ENCODE assay signal across 10 cellular contexts in the genomic region with DNA sequence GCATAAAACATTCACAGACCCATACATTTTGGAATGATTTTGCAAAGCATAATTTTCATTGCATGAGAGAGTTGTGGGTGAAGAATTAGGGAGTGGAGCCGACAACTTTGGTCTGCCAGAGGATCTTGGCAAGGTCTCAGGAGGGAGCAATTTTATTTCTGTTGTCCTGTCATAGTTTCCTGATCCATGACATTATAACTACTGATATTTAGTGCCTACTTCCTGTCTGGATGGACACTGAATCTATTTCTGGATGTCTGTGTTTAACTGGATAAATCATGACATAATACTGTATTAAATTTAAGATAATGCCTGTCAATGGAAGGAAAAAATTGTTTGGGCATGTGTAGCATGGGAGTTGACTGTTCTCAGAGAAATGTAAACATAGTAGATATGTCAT. TPM values are rescaled to one million over a fixed set of nuclear protein-coding genes. Genes with fewer than 3 reads are reported as not detected.
A peak's percentile ranks its signal among the peaks of the same experiment; 100 is the strongest.
DNase-seq lines count a peak whose midpoint lies in the region; ATAC-seq, FAIRE-seq and TF ChIP-seq lines count a peak whose summit lies in the region.
"Had no signal": no experiment of that assay in that cellular context is flagged by ENCODE, and none has a peak within 500 bp of the region (broad histone marks: within the 10 kb centered on the region; RNA-seq: fewer than 3 reads in every experiment).

No MANE protein-coding gene starts in this region.

- intact Hi-C loops in activated T-helper 1 cell treated with anti-CD3 and anti-CD28 coated beads, Interleukin-12 subunit alpha, Interleukin-12 subunit beta, Interleukin-2, Interleukin-4 antibody, amounts not matched to agents 30 ng/mL and 10 ng/mL and 1 ng/mL, durations not matched to agents 14 hours and 24 hours and 36 hours (cut with micrococcal nuclease) = loop anchor here (5.0 kb wide), 2 partner anchors 37 to 433 kb away; partner anchors contain the start of gene ITPRID2
- intact Hi-C loops in left cardiac atrium (cut with DNase I) = loop anchor here in 1 of 2 donors (10.0 kb wide), 3 partner anchors 355 to 1335 kb away; no protein-coding TSS in a partner anchor

- no peak overlapping the region for H2BK5ac ChIP-seq in mesenchymal stem cell (ENCODE audit: low read depth, low read length, poor library complexity, severe bottlenecking)

- no peaks in the 10 kb centered on the region for H3K9me3 Mint-ChIP-seq in activated T-helper 1 cell treated with anti-CD3 and anti-CD28 coated beads, Interleukin-12 subunit alpha, Interleukin-12 subunit beta, Interleukin-2, Interleukin-4 antibody, amounts not matched to agents 30 ng/mL and 10 ng/mL and 1 ng/mL, durations not matched to agents 14 hours and 24 hours and 36 hours

- no peaks in the 10 kb centered on the region for H3K27me3 Mint-ChIP-seq in activated T-helper 1 cell treated with anti-CD3 and anti-CD28 coated beads, Interleukin-12 subunit alpha, Interleukin-12 subunit beta, Interleukin-2, Interleukin-4 antibody, amounts not matched to agents 30 ng/mL and 10 ng/mL and 1 ng/mL, durations not matched to agents 14 hours and 24 hours and 36 hours (ENCODE audit: insufficient read depth)

- H3K4me3 ChIP-seq in AG10803 (ENCODE audit: low read length) (peak overlapping the region; percentile 76), mesenchymal stem cell (ENCODE audit: insufficient read depth in 1 of 2, low read depth in 1 of 2, low read length in 2 of 2) (peak overlapping the region in 1 of 2 experiments; percentile 91)

- no peak overlapping the region for H2AK5ac ChIP-seq in mesenchymal stem cell (ENCODE audit: low read length, severe bottlenecking)

- no peak overlapping the region for H3K23ac ChIP-seq in mesenchymal stem cell (ENCODE audit: low read length in 2 of 2)

- no peak for TF ChIP-seq CTCF in AG10803 (conservative IDR thresholded peaks at IDR 0.05; ENCODE audit: low read length)

- no peak overlapping the region for H3K14ac ChIP-seq in mesenchymal stem cell (ENCODE audit: low read length in 2 of 2)

- no peaks in the 10 kb centered on the region for H3K27me3 ChIP-seq in mesenchymal stem cell (ENCODE audit: control insufficient read depth in 1 of 2, insufficient read depth in 1 of 2, low read length in 2 of 2)

- H4K91ac ChIP-seq in mesenchymal stem cell (ENCODE audit: low read length) = no peak overlapping the region

- no peak overlapping the region for H2BK15ac ChIP-seq in mesenchymal stem cell (ENCODE audit: low read depth, poor library complexity, severe bottlenecking)

- no peak for TF ChIP-seq POLR2A in GM12892 (IDR thresholded peaks at IDR 0.05; ENCODE audit: low read depth, low read length)

- no peak overlapping the region for H2AFZ ChIP-seq in mesenchymal stem cell (ENCODE audit: low read depth, low read length)

- H3K4me3 Mint-ChIP-seq in activated T-helper 1 cell treated with anti-CD3 and anti-CD28 coated beads, Interleukin-12 subunit alpha, Interleukin-12 subunit beta, Interleukin-2, Interleukin-4 antibody, amounts not matched to agents 30 ng/mL and 10 ng/mL and 1 ng/mL, durations not matched to agents 14 hours and 24 hours and 36 hours = peak overlapping the region; percentile 98

- H2BK120ac ChIP-seq in mesenchymal stem cell (ENCODE audit: low read depth, low read length) = no peak overlapping the region

- no peak overlapping the region for H3K9ac ChIP-seq in mesenchymal stem cell (ENCODE audit: low read length)

- H3K18ac ChIP-seq in mesenchymal stem cell (ENCODE audit: low read depth in 1 of 2, low read length in 2 of 2) = no peak overlapping the region

- DNase-seq in AG10803 (ENCODE audit: low read depth) (peak; percentile 70), GM12892 (ENCODE audit: insufficient read length) (no peak), mesenchymal stem cell (peak; percentile 39), activated gamma-delta T cell (lab: John Stamatoyannopoulos, UW) (no peak), left cardiac atrium (no peak)
- DNase-seq in activated T-helper 1 cell treated with anti-CD3 and anti-CD28 coated beads, Interleukin-12 subunit alpha, Interleukin-12 subunit beta, Interleukin-2, Interleukin-4 antibody, amounts not matched to agents 30 ng/mL and 10 ng/mL and 1 ng/mL, durations not matched to agents 14 hours and 24 hours and 36 hours (ENCODE audit: low spot score) = no peak
- DNase-seq: NCI-H2107 had no signal

- H4K8ac ChIP-seq in mesenchymal stem cell (ENCODE audit: low read length) = no peak overlapping the region

- 33% methylated on average over 1 of the region's 1 CpG for WGBS in mesenchymal stem cell

- no peaks in the 10 kb centered on the region for H3K36me3 ChIP-seq in mesenchymal stem cell (ENCODE audit: control insufficient read depth in 1 of 2, insufficient read depth in 2 of 2, low read depth in 1 of 2, low read length in 2 of 2)
- H3K36me3 ChIP-seq: breast epithelium had no signal

- no peaks in the 10 kb centered on the region for H3K79me1 ChIP-seq in mesenchymal stem cell (replicated peaks; ENCODE audit: low read length, poor library complexity, severe bottlenecking)

- no peak overlapping the region for H2BK12ac ChIP-seq in mesenchymal stem cell (ENCODE audit: low read length in 2 of 2)

- peaks cover 32% of the 10 kb centered on the region for H3K36me3 Mint-ChIP-seq in activated T-helper 1 cell treated with anti-CD3 and anti-CD28 coated beads, Interleukin-12 subunit alpha, Interleukin-12 subunit beta, Interleukin-2, Interleukin-4 antibody, amounts not matched to agents 30 ng/mL and 10 ng/mL and 1 ng/mL, durations not matched to agents 14 hours and 24 hours and 36 hours (ENCODE audit: low read depth)

- peak overlapping the region; percentile 96 for H3K27ac Mint-ChIP-seq in activated T-helper 1 cell treated with anti-CD3 and anti-CD28 coated beads, Interleukin-12 subunit alpha, Interleukin-12 subunit beta, Interleukin-2, Interleukin-4 antibody, amounts not matched to agents 30 ng/mL and 10 ng/mL and 1 ng/mL, durations not matched to agents 14 hours and 24 hours and 36 hours

- peak; percentile 84 for FAIRE-seq in GM12892 (lab: Jason Lieb, UNC)

- H3K4ac ChIP-seq in mesenchymal stem cell (ENCODE audit: low read depth in 1 of 2, low read length in 2 of 2) = no peak overlapping the region

- no peaks in the 10 kb centered on the region for H3K9me3 ChIP-seq in mesenchymal stem cell (ENCODE audit: control insufficient read depth, low read length)
- H3K9me3 ChIP-seq: breast epithelium had no signal

- peaks cover 84% of the 10 kb centered on the region for H3K4me1 Mint-ChIP-seq in activated T-helper 1 cell treated with anti-CD3 and anti-CD28 coated beads, Interleukin-12 subunit alpha, Interleukin-12 subunit beta, Interleukin-2, Interleukin-4 antibody, amounts not matched to agents 30 ng/mL and 10 ng/mL and 1 ng/mL, durations not matched to agents 14 hours and 24 hours and 36 hours (ENCODE audit: low read depth)

- H3K4me1 ChIP-seq in mesenchymal stem cell (ENCODE audit: control insufficient read depth, insufficient read depth, low read depth, low read length) = peaks cover 16% of the 10 kb centered on the region
- H3K4me1 ChIP-seq: breast epithelium had no signal

- no peak overlapping the region for H3K27ac ChIP-seq in mesenchymal stem cell (ENCODE audit: low read length, poor library complexity, severe bottlenecking)
- H3K27ac ChIP-seq: breast epithelium had no signal

- no peak for ATAC-seq in left cardiac atrium
- no peak for ATAC-seq in HG02763 (IDR thresholded peaks at IDR 0.05; ENCODE audit: unreplicated experiment)
- no peak for ATAC-seq in HG03520 (IDR thresholded peaks at IDR 0.05; ENCODE audit: unreplicated experiment)

- no peak overlapping the region for H3K4me2 ChIP-seq in mesenchymal stem cell (ENCODE audit: low read length, poor library complexity, severe bottlenecking)

RNA-seq across cellular contexts. Expression of gene ITGA4, which starts 2.5 kb away (rescaled TPM):
- 35.3 TPM for polyA plus RNA-seq in GM12892 (2012; ENCODE audit: missing spikeins)
- 98.5 and 118 TPM in 2 replicates for total RNA-seq in activated T-helper 1 cell treated with anti-CD3 and anti-CD28 coated beads, Interleukin-12 subunit alpha, Interleukin-12 subunit beta, Interleukin-2, Interleukin-4 antibody, amounts not matched to agents 30 ng/mL and 10 ng/mL and 1 ng/mL, durations not matched to agents 14 hours and 24 hours and 36 hours
- 32.7 TPM for polyA plus RNA-seq in mesenchymal stem cell (2013, experiment 1 of 2)
- polyA plus RNA-seq in mesenchymal stem cell (2013, experiment 2 of 2) = 29.4 TPM
- 1 to 10 TPM; 2.6 to 4.2 TPM for total RNA-seq in left cardiac atrium

Comparison
In these comparisons a context has a peak if more than half of its experiments do, and no peak if none do; other contexts are left out.
1. DNase-seq: peak in AG10803 (single experiment) and mesenchymal stem cell (single experiment); none in GM12892 (single experiment), activated T-helper 1 cell treated with anti-CD3 and anti-CD28 coated beads, Interleukin-12 subunit alpha, Interleukin-12 subunit beta, Interleukin-2, Interleukin-4 antibody, amounts not matched to agents 30 ng/mL and 10 ng/mL and 1 ng/mL, durations not matched to agents 14 hours and 24 hours and 36 hours (single experiment), activated gamma-delta T cell (single experiment) and left cardiac atrium (single experiment).
2. RNA of gene ITGA4, which starts 2.5 kb away (total RNA-seq): 98.5 to 118 TPM in activated T-helper 1 cell treated with anti-CD3 and anti-CD28 coated beads, Interleukin-12 subunit alpha, Interleukin-12 subunit beta, Interleukin-2, Interleukin-4 antibody, amounts not matched to agents 30 ng/mL and 10 ng/mL and 1 ng/mL, durations not matched to agents 14 hours and 24 hours and 36 hours; 2.6 to 4.2 TPM in left cardiac atrium; every median in the first group is over 10 times any median in the second.